In genomic region chr2:174337337-174338154, GRCh38 we compare ENCODE assay signal across 8 cellular contexts. TPM values are rescaled to one million over a fixed set of nuclear protein-coding genes. Genes with fewer than 3 reads are reported as not detected.
A peak's percentile ranks its signal among the peaks of the same experiment; 100 is the strongest.
DNase-seq lines count a peak whose midpoint lies in the region; ATAC-seq and TF ChIP-seq lines count a peak whose summit lies in the region.

No MANE protein-coding gene starts in this region.

- H3K9me3 Mint-ChIP-seq in CD8-positive, alpha-beta T cell, result no peaks in the 10 kb centered on the region
- no peaks in the 10 kb centered on the region for H3K9me3 Mint-ChIP-seq in dendritic cell treated with granulocyte-macrophage colony-stimulating factor and Interleukin-4, amounts not matched to agents 40 ng/mL and 50 ng/mL, for 4 days

- H3K9me3 ChIP-seq in CD8-positive, alpha-beta T cell (ENCODE audit: low read length), result no peaks in the 10 kb centered on the region
- no peaks in the 10 kb centered on the region for H3K9me3 ChIP-seq in neural cell (ENCODE audit: low read length)

- H3K9ac ChIP-seq in neural cell (ENCODE audit: low read length), result peak overlapping the region; percentile 49

- no peak overlapping the region for H3K27ac ChIP-seq in CD8-positive, alpha-beta T cell (ENCODE audit: low read depth, low read length)
- no peak overlapping the region for H3K27ac ChIP-seq in neural cell (ENCODE audit: low read length)

- POLR2A ChIA-PET in CD8-positive, alpha-beta T cell (lab: Charles Lee), result interaction anchor here (0.7 to 1.0 kb wide), 3 partner anchors 11 to 20 kb away, joined by 3 to 6 read pairs (median 4); no protein-coding TSS in a partner anchor

- intact Hi-C loops in CD8-positive, alpha-beta T cell (cut with DNase I, micrococcal nuclease), result loop anchor here (2.0 to 10.0 kb wide), 3 partner anchors 375 to 1745 kb away; partner anchors contain the start of genes EVX2 (in 1 of the 2) and LNPK (in 1 of the 2)
- intact Hi-C loops in dendritic cell treated with granulocyte-macrophage colony-stimulating factor and Interleukin-4, amounts not matched to agents 40 ng/mL and 50 ng/mL, for 4 days (cut with micrococcal nuclease), result no loop called here

- no peaks in the 10 kb centered on the region for H4K20me1 ChIP-seq in neural cell (ENCODE audit: insufficient read depth)

- peaks cover 48% of the 10 kb centered on the region for H3K4me1 Mint-ChIP-seq in CD8-positive, alpha-beta T cell (ENCODE audit: low read depth)
- peaks cover 60% of the 10 kb centered on the region for H3K4me1 Mint-ChIP-seq in dendritic cell treated with granulocyte-macrophage colony-stimulating factor and Interleukin-4, amounts not matched to agents 40 ng/mL and 50 ng/mL, for 4 days (ENCODE audit: low read depth)

- H3K4me2 ChIP-seq in neural cell (ENCODE audit: low read length), result no peak overlapping the region

- peaks cover 61% of the 10 kb centered on the region for H3K27me3 Mint-ChIP-seq in CD8-positive, alpha-beta T cell (ENCODE audit: low read depth)
- H3K27me3 Mint-ChIP-seq in dendritic cell treated with granulocyte-macrophage colony-stimulating factor and Interleukin-4, amounts not matched to agents 40 ng/mL and 50 ng/mL, for 4 days, result peaks cover 90% of the 10 kb centered on the region

- peaks cover 87% of the 10 kb centered on the region for H3K27me3 ChIP-seq in CD8-positive, alpha-beta T cell (ENCODE audit: insufficient read depth, low read length)
- peaks cover 97% of the 10 kb centered on the region for H3K27me3 ChIP-seq in neural cell (ENCODE audit: insufficient read depth, low read depth, low read length)

- peak overlapping the region; percentile 13 for H3K4me3 ChIP-seq in CD8-positive, alpha-beta T cell (ENCODE audit: low read depth, low read length)
- H3K4me3 ChIP-seq in neural cell (ENCODE audit: low read length), result peak overlapping the region; percentile 67

- peak overlapping the region; percentile 33 for H2AFZ ChIP-seq in neural cell (ENCODE audit: low read depth, low read length)

- TF ChIP-seq EP300 in neural cell (conservative IDR thresholded peaks at IDR 0.05; ENCODE audit: poor library complexity, severe bottlenecking), result no peak

- TF ChIP-seq CTCF in CD8-positive, alpha-beta T cell (IDR thresholded peaks at IDR 0.05), result no peak
- TF ChIP-seq CTCF in neural cell (IDR thresholded peaks at IDR 0.05; ENCODE audit: poor library complexity, severe bottlenecking), result no peak

- H3K4me3 Mint-ChIP-seq in CD8-positive, alpha-beta T cell, result peak overlapping the region; percentile 75
- peak overlapping the region; percentile 78 for H3K4me3 Mint-ChIP-seq in dendritic cell treated with granulocyte-macrophage colony-stimulating factor and Interleukin-4, amounts not matched to agents 40 ng/mL and 50 ng/mL, for 4 days

- CTCF ChIA-PET in CD8-positive, alpha-beta T cell (lab: Charles Lee), result interaction anchor here (1.9 to 3.8 kb wide), 2 partner anchors 12 to 935 kb away, joined by 7 to 15 read pairs; no protein-coding TSS in a partner anchor

- no peaks in the 10 kb centered on the region for H3K36me3 ChIP-seq in CD8-positive, alpha-beta T cell (ENCODE audit: insufficient read depth, low read length)
- no peaks in the 10 kb centered on the region for H3K36me3 ChIP-seq in neural cell (ENCODE audit: insufficient read depth, low read length)

- H3K4me1 ChIP-seq in CD8-positive, alpha-beta T cell (ENCODE audit: insufficient read depth, low read length), result peaks cover 70% of the 10 kb centered on the region

- TF ChIP-seq RAD21 in neural cell (conservative IDR thresholded peaks at IDR 0.05), result no peak

- peak; percentile 20 for ATAC-seq in CD8-positive, alpha-beta T cell
- ATAC-seq in GM19023 (IDR thresholded peaks at IDR 0.05; ENCODE audit: unreplicated experiment) (peak; percentile 13), HG02870 (IDR thresholded peaks at IDR 0.05; ENCODE audit: unreplicated experiment) (no peak)

- no peaks in the 10 kb centered on the region for H3K36me3 Mint-ChIP-seq in CD8-positive, alpha-beta T cell
- no peaks in the 10 kb centered on the region for H3K36me3 Mint-ChIP-seq in dendritic cell treated with granulocyte-macrophage colony-stimulating factor and Interleukin-4, amounts not matched to agents 40 ng/mL and 50 ng/mL, for 4 days (ENCODE audit: low read depth)

- H3K79me2 ChIP-seq in neural cell (replicated peaks; ENCODE audit: insufficient read depth, low read length), result peaks cover 38% of the 10 kb centered on the region

- no peaks in the 10 kb centered on the region for H3K9me2 ChIP-seq in neural cell (ENCODE audit: insufficient read depth, low read length)

- peak overlapping the region; percentile 49 for H3K27ac Mint-ChIP-seq in CD8-positive, alpha-beta T cell
- H3K27ac Mint-ChIP-seq in dendritic cell treated with granulocyte-macrophage colony-stimulating factor and Interleukin-4, amounts not matched to agents 40 ng/mL and 50 ng/mL, for 4 days, result no peak overlapping the region

- DNase-seq in CD8-positive, alpha-beta T cell, result peak in 2 of 7 experiments; percentile 28 to 50
- DNase-seq in NOMO-1 treated with DMSO at 0.1 percent for 48 hours (lab: John Stamatoyannopoulos, UW; ENCODE audit: unreplicated experiment), result peak; percentile 20
- DNase-seq in hepatic stellate cell (ENCODE audit: low spot score), result no peak
- DNase-seq in iPS-NIHi7 (ENCODE audit: extremely low spot score), result no peak

- peaks cover 3% of the 10 kb centered on the region for H3F3A ChIP-seq in neural cell (ENCODE audit: insufficient read depth, low read length, poor library complexity, severe bottlenecking)

TF ChIP-seq in neural cell, 6 proteins besides CTCF, POLR2A, EP300 and RAD21:
- TF ChIP-seq POLR2AphosphoS5 (IDR thresholded peaks at IDR 0.05) (peak; percentile 64), TAF1 (IDR thresholded peaks at IDR 0.05; ENCODE audit: low read depth) (no peak)

RNA-seq across cellular contexts. Expression of gene SP9, which starts 2.8 kb away (rescaled TPM):
- total RNA-seq in CD8-positive, alpha-beta T cell, result not detected
- polyA plus RNA-seq in neural cell, result 1.6 and 2.5 TPM in 2 replicates
- polyA minus RNA-seq in neural cell, result 3.7 and 4.1 TPM in 2 replicates

RNA-seq across cellular contexts. Expression of gene SCRN3, which starts 58.0 kb away (rescaled TPM):
- 1 to 10 TPM; 5.9 to 7.3 TPM for total RNA-seq in CD8-positive, alpha-beta T cell
- polyA plus RNA-seq in neural cell, result 56.7 and 57.1 TPM in 2 replicates
- polyA minus RNA-seq in neural cell, result 55.3 and 63.7 TPM in 2 replicates
